In genomic region chr9:94166237-94167054, GRCh38 we compare ENCODE assay signal across 8 cellular contexts.
A peak's percentile ranks its signal among the peaks of the same experiment; 100 is the strongest.
DNase-seq lines count a peak whose midpoint lies in the region; ATAC-seq and TF ChIP-seq lines count a peak whose summit lies in the region.

No MANE protein-coding gene starts in this region.

- H3K4me3 ChIP-seq in kidney epithelial cell (ENCODE audit: low read depth, low read length), result peak overlapping the region; percentile 89

- no peaks in the 10 kb centered on the region for H3K27me3 ChIP-seq in kidney epithelial cell (ENCODE audit: control insufficient read depth, insufficient read depth, low read length)

- TF ChIP-seq POLR2A in GM19099 (IDR thresholded peaks at IDR 0.05; ENCODE audit: extremely low read depth, insufficient read length, low read depth), result peak; percentile 87

- TF ChIP-seq CTCF in kidney epithelial cell (IDR thresholded peaks at IDR 0.05; ENCODE audit: insufficient read depth, low read length, poor library complexity, severe bottlenecking), result no peak

- no peaks in the 10 kb centered on the region for H3K36me3 ChIP-seq in kidney epithelial cell (ENCODE audit: control insufficient read depth, insufficient read depth, low read length)

- ATAC-seq in HG03378 (IDR thresholded peaks at IDR 0.05; ENCODE audit: unreplicated experiment), result peak; percentile 59

- DNase-seq in Ammon's horn (ENCODE audit: low spot score) (peak; percentile 98), NCI-H446 treated with DMSO at 0.1 percent for 48 hours (lab: John Stamatoyannopoulos, UW) (peak; percentile 92), cerebellum (ENCODE audit: low spot score) (peak; percentile 97), kidney epithelial cell (ENCODE audit: low read depth) (peak; percentile 93)
- peak; percentile 89 for DNase-seq in activated CD4-positive, alpha-beta T cell treated with anti-CD3 and anti-CD28 coated beads for 1 hour
- peak; percentile 97 for DNase-seq in stimulated activated CD4-positive, alpha-beta T cell treated with anti-CD3 and anti-CD28 coated beads, Interleukin-15, amount 100 ng/mL, for 24 hours

Comparison
In these comparisons a context has a peak if more than half of its experiments do, and no peak if none do; other contexts are left out.
1. Peak in every context shown above with its lines: DNase-seq, ATAC-seq and H3K4me3 ChIP-seq.